8 cellular contexts compared by ENCODE assay signal in genomic region chr21:32773048-32773344, GRCh38. TPM values are rescaled to one million over a fixed set of nuclear protein-coding genes. Genes with fewer than 3 reads are reported as not detected.
DNase-seq lines count a peak whose midpoint lies in the region; ATAC-seq and TF ChIP-seq lines count a peak whose summit lies in the region.
"Not testable (repeated sequence)": the region's sequence is repeated elsewhere in the genome, so short reads cannot be mapped to it uniquely, and the experiment has no call there.

No MANE protein-coding gene starts in this region.

- not testable (repeated sequence) for DNase-seq in NB4 (ENCODE audit: low read depth); activated B cell treated with CpG ODN at 0.5 μM for 24 hours; adrenal gland; epithelial cell of esophagus (ENCODE audit: low read depth); lower lobe of right lung; progenitor cell of endocrine pancreas (ENCODE audit: low spot score, unreplicated experiment); upper lobe of right lung

- H4K20me1 ChIP-seq in DOHH2 (ENCODE audit: control insufficient read depth, insufficient read depth, low read depth, low read length) = peaks cover 24% of the 10 kb centered on the region

- H3K79me2 ChIP-seq in DOHH2 (ENCODE audit: control insufficient read depth, low read length) = peaks cover 49% of the 10 kb centered on the region

- H3K27ac Mint-ChIP-seq in activated B cell treated with CpG ODN at 0.5 μM for 24 hours (peak overlapping the region; percentile 92), progenitor cell of endocrine pancreas (peak overlapping the region; percentile 98)

- peak overlapping the region; percentile 77 for H3K4me2 ChIP-seq in DOHH2 (ENCODE audit: low read length)

- not testable (repeated sequence) for TF ChIP-seq CTCF in DOHH2 (IDR thresholded peaks at IDR 0.05; ENCODE audit: low read depth, low read length, poor library complexity, severe bottlenecking); NB4 (IDR thresholded peaks at IDR 0.05; ENCODE audit: low read depth, low read length); activated B cell treated with CpG ODN at 0.5 μM for 24 hours (IDR thresholded peaks at IDR 0.05); adrenal gland (IDR thresholded peaks at IDR 0.05); epithelial cell of esophagus (IDR thresholded peaks at IDR 0.05; ENCODE audit: insufficient read depth, low read depth, low read length, missing control alignments); lower lobe of right lung (IDR thresholded peaks at IDR 0.05); progenitor cell of endocrine pancreas (IDR thresholded peaks at IDR 0.05; ENCODE audit: unreplicated experiment); upper lobe of right lung (IDR thresholded peaks at IDR 0.05)

- peak overlapping the region; percentile 93 for H3K4me3 Mint-ChIP-seq in activated B cell treated with CpG ODN at 0.5 μM for 24 hours
- peak overlapping the region; percentile 91 for H3K4me3 Mint-ChIP-seq in progenitor cell of endocrine pancreas (ENCODE audit: low read depth)

- H3K27me3 Mint-ChIP-seq in activated B cell treated with CpG ODN at 0.5 μM for 24 hours, progenitor cell of endocrine pancreas: not testable (repeated sequence)

- H3K4me1 ChIP-seq in DOHH2 (ENCODE audit: control insufficient read depth, low read length) (peaks cover 30% of the 10 kb centered on the region), adrenal gland (replicated peaks in 1 of 2) (peaks cover 14 to 34% of the 10 kb centered on the region in 2 donors), lower lobe of right lung (peaks cover 35% of the 10 kb centered on the region), upper lobe of right lung (peaks cover 22% of the 10 kb centered on the region)

- not testable (repeated sequence) for TF ChIP-seq POLR2A in NB4 (IDR thresholded peaks at IDR 0.05; ENCODE audit: extremely low read depth, insufficient read length); adrenal gland (IDR thresholded peaks at IDR 0.05)

- H3K9me2 ChIP-seq in DOHH2 (replicated peaks; ENCODE audit: control insufficient read depth, low read length) = not testable (repeated sequence)

- H3K36me3 ChIP-seq in DOHH2 (ENCODE audit: control insufficient read depth, low read length) (peaks cover 31% of the 10 kb centered on the region), lower lobe of right lung (peaks cover 14% of the 10 kb centered on the region)
- H3K36me3 ChIP-seq in adrenal gland (replicated peaks in 1 of 2); upper lobe of right lung: not testable (repeated sequence)

- not testable (repeated sequence) for H3K9me3 ChIP-seq in DOHH2 (ENCODE audit: control insufficient read depth, insufficient read depth, low read length); adrenal gland (replicated peaks in 1 of 3); lower lobe of right lung; upper lobe of right lung

- H3K9me3 Mint-ChIP-seq in activated B cell treated with CpG ODN at 0.5 μM for 24 hours; progenitor cell of endocrine pancreas (ENCODE audit: low read depth): not testable (repeated sequence)

- ATAC-seq in activated B cell treated with CpG ODN at 0.5 μM for 24 hours (ENCODE audit: low read depth); lower lobe of right lung; upper lobe of right lung: not testable (repeated sequence)

- H3F3A ChIP-seq in DOHH2 (ENCODE audit: control insufficient read depth, insufficient read depth) = not testable (repeated sequence)

- intact Hi-C loops in activated B cell treated with CpG ODN at 0.5 μM for 24 hours (cut with micrococcal nuclease) = loop anchor here (2.0 to 5.0 kb wide), 2 partner anchors 424 to 496 kb away; partner anchors contain the start of gene MIS18A
- intact Hi-C loops in adrenal gland (cut with DNase I); lower lobe of right lung (cut with DNase I); upper lobe of right lung (cut with DNase I): not testable (repeated sequence)

- peak overlapping the region; percentile 79 for H3K4me3 ChIP-seq in DOHH2 (ENCODE audit: low read length)
- peak overlapping the region; percentile 78 for H3K4me3 ChIP-seq in NB4 (ENCODE audit: low read depth, low read length)
- H3K4me3 ChIP-seq in adrenal gland = peak overlapping the region in 3 of 4 donors; percentile 54 to 93 (median 74)
- peak overlapping the region; percentile 48 for H3K4me3 ChIP-seq in epithelial cell of esophagus (ENCODE audit: low read length)
- peak overlapping the region; percentile 71 for H3K4me3 ChIP-seq in lower lobe of right lung
- H3K4me3 ChIP-seq in upper lobe of right lung = peak overlapping the region; percentile 81

- WGBS in adrenal gland, 4 donors = 96 to 99% (median 97%) methylated on average over 11 of the region's 11 CpGs

- not testable (repeated sequence) for H3K27me3 ChIP-seq in DOHH2 (ENCODE audit: control insufficient read depth, low read length); adrenal gland; lower lobe of right lung (ENCODE audit: low read depth); upper lobe of right lung

- POLR2A ChIA-PET in activated B cell treated with CpG ODN at 0.5 μM for 24 hours (lab: Charles Lee) = interaction anchor here (2.5 kb wide), 1 partner anchor 45 kb away, joined by 55 read pairs; the partner anchor contains the start of gene SYNJ1

- not testable (repeated sequence) for H3K27ac ChIP-seq in DOHH2 (ENCODE audit: low read depth, low read length); upper lobe of right lung
- H3K27ac ChIP-seq in adrenal gland (peak overlapping the region in 3 of 5 donors; percentile 76 to 93 (median 78)), lower lobe of right lung (peak overlapping the region; percentile 84)

- CTCF ChIA-PET in activated B cell treated with CpG ODN at 0.5 μM for 24 hours (lab: Charles Lee) = not testable (repeated sequence)

- peaks cover 38% of the 10 kb centered on the region for H3K4me1 Mint-ChIP-seq in activated B cell treated with CpG ODN at 0.5 μM for 24 hours
- H3K4me1 Mint-ChIP-seq in progenitor cell of endocrine pancreas (ENCODE audit: low read depth) = peaks cover 33% of the 10 kb centered on the region

- H3K36me3 Mint-ChIP-seq in activated B cell treated with CpG ODN at 0.5 μM for 24 hours (ENCODE audit: low read depth) = peaks cover 23% of the 10 kb centered on the region
- not testable (repeated sequence) for H3K36me3 Mint-ChIP-seq in progenitor cell of endocrine pancreas (ENCODE audit: insufficient read depth)

RNA-seq across cellular contexts. Expression of gene PAXBP1, which starts 1.4 kb away (rescaled TPM):
- total RNA-seq in activated B cell treated with CpG ODN at 0.5 μM for 24 hours (36.4 and 43.4 TPM in 2 replicates), adrenal gland (10 to 100 TPM in 7 of 8 donors, 1 to 10 TPM in 1; 7.7 to 37.6 (median 21.0) TPM), lower lobe of right lung (36.5 TPM), progenitor cell of endocrine pancreas (97.7 and 98.1 TPM in 2 replicates), upper lobe of right lung (34.0 TPM)
- polyA plus RNA-seq in adrenal gland = 10 to 100 TPM; 19.6 to 41.1 (median 36.2) TPM

RNA-seq across cellular contexts. Expression of gene SYNJ1, which starts 45.2 kb away (rescaled TPM):
- total RNA-seq in activated B cell treated with CpG ODN at 0.5 μM for 24 hours (5.2 and 5.4 TPM in 2 replicates), adrenal gland (10 to 100 TPM in 5 of 8 donors, 1 to 10 TPM in 3; 7.7 to 19.4 (median 12.6) TPM), lower lobe of right lung (23.1 TPM), progenitor cell of endocrine pancreas (9.5 and 10.1 TPM in 2 replicates), upper lobe of right lung (22.1 TPM)
- polyA plus RNA-seq in adrenal gland = 10 to 100 TPM in 1 of 3 donors, 1 to 10 TPM in 2; 5.0 to 15.6 (median 9.7) TPM
